ENCODE assay signal across 12 cellular contexts in genomic region chr18:35467624-35468016, GRCh38. TPM values are rescaled to one million over a fixed set of nuclear protein-coding genes. Genes with fewer than 3 reads are reported as not detected.
DNase-seq lines count a peak whose midpoint lies in the region; ATAC-seq and TF ChIP-seq lines count a peak whose summit lies in the region.
"Had no signal": no experiment of that assay in that cellular context is flagged by ENCODE, and none has a peak within 500 bp of the region (broad histone marks: within the 10 kb centered on the region; RNA-seq: fewer than 3 reads in every experiment).

No MANE protein-coding gene starts in this region.

- no peaks in the 10 kb centered on the region for H3K9me3 Mint-ChIP-seq in Calu3 (ENCODE audit: low read depth, unreplicated experiment)
- H3K9me3 Mint-ChIP-seq: activated naive CD4-positive, alpha-beta T cell treated with anti-CD3 and anti-CD28 coated beads, Interleukin-2, amount 50 U/mL, for 72 hours had no signal

- no peak for TF ChIP-seq EP300 in upper lobe of left lung (IDR thresholded peaks at IDR 0.05)

- no peaks in the 10 kb centered on the region for H3K27me3 Mint-ChIP-seq in Calu3 (ENCODE audit: unreplicated experiment)

- H3K36me3 Mint-ChIP-seq in Calu3 (ENCODE audit: insufficient read depth, unreplicated experiment), result peaks cover 39% of the 10 kb centered on the region

- WGBS in upper lobe of left lung, 2 donors, result 62 to 78% methylated on average over 4 of the region's 4 CpGs

- ATAC-seq in Right ventricle myocardium superior (ENCODE audit: poor library complexity) (no peak), HG02943 (IDR thresholded peaks at IDR 0.05; ENCODE audit: low read depth, unreplicated experiment) (peak; percentile 63), upper lobe of left lung (ENCODE audit: low FRiP score in 2 of 2) (no peak)
- ATAC-seq: activated naive CD4-positive, alpha-beta T cell treated with anti-CD3 and anti-CD28 coated beads, Interleukin-2, amount 50 U/mL, for 72 hours had no signal

- TF ChIP-seq POLR2A in upper lobe of left lung (IDR thresholded peaks at IDR 0.05), result no peak

- H3K4me3 Mint-ChIP-seq in Calu3 (ENCODE audit: low read depth, unreplicated experiment), result no peak overlapping the region

- H3K4me1 ChIP-seq in left ventricle myocardium inferior (peaks cover 37% of the 10 kb centered on the region), upper lobe of left lung (peaks cover 8 to 25% (median 14%) of the 10 kb centered on the region in 4 donors)

- H3K4me1 Mint-ChIP-seq in Calu3 (ENCODE audit: low read depth, unreplicated experiment), result peaks cover 19% of the 10 kb centered on the region

- H3K27ac ChIP-seq in left ventricle myocardium inferior (replicated peaks) (peak overlapping the region; percentile 62), upper lobe of left lung (peak overlapping the region in 2 of 4 donors; percentile 38 to 53)
- H3K27ac ChIP-seq: tibial artery had no signal

- no TSS peak for BruUV-seq in Calu3 (replicated peaks; lab: Mats Ljungman, UMichigan)

- CTCF ChIA-PET in Calu3 (lab: Charles Lee), result no interaction called here

- no peak overlapping the region for H3K27ac Mint-ChIP-seq in Calu3 (ENCODE audit: unreplicated experiment)

- no peak for TF ChIP-seq CTCF in left ventricle myocardium inferior (IDR thresholded peaks at IDR 0.05; ENCODE audit: borderline replicate concordance)
- no peak for TF ChIP-seq CTCF in Calu3 (IDR thresholded peaks at IDR 0.05; ENCODE audit: unreplicated experiment)
- no peak for TF ChIP-seq CTCF in upper lobe of left lung (IDR thresholded peaks at IDR 0.05)

- H3K36me3 ChIP-seq in left ventricle myocardium inferior (no peaks in the 10 kb centered on the region), upper lobe of left lung (peaks cover 0 to 5% (median 2%) of the 10 kb centered on the region in 4 donors)

- intact Hi-C loops in left ventricle myocardium inferior (cut with micrococcal nuclease) (no loop called here), Right ventricle myocardium superior (cut with DNase I) (no loop called here), Calu3 (cut with micrococcal nuclease; ENCODE audit: unreplicated experiment) (no loop called here)

- no peak overlapping the region for H3K4me3 ChIP-seq in left ventricle myocardium inferior
- no peak overlapping the region for H3K4me3 ChIP-seq in upper lobe of left lung
- H3K4me3 ChIP-seq: tibial artery had no signal

- DNase-seq in left ventricle myocardium inferior, result no peak
- DNase-seq in Right ventricle myocardium superior, result no peak
- DNase-seq in NCI-H2171 treated with DMSO at 0.1 percent for 48 hours (lab: John Stamatoyannopoulos, UW), result peak; percentile 82
- DNase-seq in NCI-H2196 treated with DMSO at 0.1 percent for 48 hours (lab: John Stamatoyannopoulos, UW; ENCODE audit: unreplicated experiment), result no peak
- DNase-seq in Calu3, result no peak
- DNase-seq in upper lobe of left lung, result no peak
- no peak for DNase-seq in activated T-cell treated with anti-CD3 and anti-CD28 coated beads, Interleukin-2, amount 50 U/mL, for 48 hours
- DNase-seq: MV-4-11, small intestine, tibial artery had no signal

- H3K9me3 ChIP-seq in left ventricle myocardium inferior (replicated peaks), result no peaks in the 10 kb centered on the region
- H3K9me3 ChIP-seq in upper lobe of left lung, result no peaks in the 10 kb centered on the region
- H3K9me3 ChIP-seq: tibial artery had no signal

- H3K27me3 ChIP-seq in left ventricle myocardium inferior (ENCODE audit: low read depth) (no peaks in the 10 kb centered on the region), upper lobe of left lung (no peaks in the 10 kb centered on the region)
- H3K27me3 ChIP-seq: tibial artery had no signal

RNA-seq across cellular contexts. Expression of gene INO80C, which starts 30.1 kb away (rescaled TPM):
- total RNA-seq in left ventricle myocardium inferior (20.3 TPM), Right ventricle myocardium superior (23.1 TPM), Calu3 (2022) (27.0 and 41.9 TPM in 2 replicates), upper lobe of left lung (10 to 100 TPM in 5 of 6 donors, 1 to 10 TPM in 1; 8.7 to 87.0 (median 19.6) TPM)
